8 cellular contexts compared by ENCODE assay signal in the genomic region with DNA sequence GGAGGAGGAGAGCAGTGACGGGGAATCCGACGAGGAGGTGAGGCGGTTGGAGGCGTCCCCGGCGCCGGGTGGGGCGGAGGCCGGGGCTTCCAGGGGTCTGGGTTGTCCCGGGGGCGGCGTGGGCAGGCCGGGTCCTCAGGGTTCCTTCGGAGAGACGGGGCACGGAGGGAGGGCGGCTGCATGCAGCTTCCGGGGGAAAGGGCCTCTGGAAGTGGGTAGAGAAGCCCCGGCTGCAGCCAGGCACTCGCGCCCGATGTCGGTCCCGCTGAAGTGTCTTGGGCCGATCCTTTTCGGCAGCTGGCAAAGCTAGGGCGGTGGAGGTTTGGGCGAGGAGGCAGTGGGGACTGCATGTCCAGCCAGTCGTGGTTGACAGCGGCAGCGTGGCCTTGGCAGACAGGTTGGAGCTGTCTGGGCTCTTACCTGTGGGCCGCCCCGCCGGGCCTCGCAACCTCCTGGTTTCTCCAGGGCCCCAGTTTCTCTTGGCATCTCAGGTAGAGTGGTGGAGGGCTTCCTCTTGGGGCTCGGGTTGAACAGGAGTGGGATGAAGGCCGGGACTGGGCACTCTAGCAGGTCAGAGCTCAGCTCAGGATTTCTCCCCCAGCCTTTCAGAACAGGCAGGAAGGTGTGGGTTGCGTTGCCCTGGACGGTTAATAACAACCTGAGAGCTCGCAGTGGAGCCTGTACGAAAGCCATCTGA. TPM values are rescaled to one million over a fixed set of nuclear protein-coding genes. Genes with fewer than 3 reads are reported as not detected.
DNase-seq lines count a peak whose midpoint lies in the region; ATAC-seq and TF ChIP-seq lines count a peak whose summit lies in the region.

No MANE protein-coding gene starts in this region.

- peaks cover 0 to 5% of the 10 kb centered on the region in 2 donors for H3K27me3 Mint-ChIP-seq in effector memory CD8-positive, alpha-beta T cell

- intact Hi-C loops in thyroid gland (cut with DNase I), result loop anchor here (5.0 kb wide), 1 partner anchor 171 kb away; the partner anchor contains the start of gene TMEM147

- WGBS in thyroid gland, 2 donors, result 5 to 6% methylated on average over 6 to 22 of the region's 42 CpGs

- peak overlapping the region; percentile 86 to 87 for H3K4me3 Mint-ChIP-seq in effector memory CD8-positive, alpha-beta T cell

- H3K36me3 Mint-ChIP-seq in effector memory CD8-positive, alpha-beta T cell (ENCODE audit: insufficient read depth), result peaks cover 48% of the 10 kb centered on the region

- no peak for TF ChIP-seq POLR2A in thyroid gland (IDR thresholded peaks at IDR 0.05)

- H3K4me1 Mint-ChIP-seq in effector memory CD8-positive, alpha-beta T cell (ENCODE audit: low read depth in 2 of 2), result peaks cover 41 to 47% of the 10 kb centered on the region in 2 donors

- peak; percentile 1 for ATAC-seq in HG03520 (IDR thresholded peaks at IDR 0.05; ENCODE audit: unreplicated experiment)
- ATAC-seq in effector memory CD8-positive, alpha-beta T cell (replicated peaks), result no peak

- no peaks in the 10 kb centered on the region for H3K9me3 ChIP-seq in mucosa of stomach (ENCODE audit: control insufficient read depth, low read length)
- H3K9me3 ChIP-seq in thyroid gland, result no peaks in the 10 kb centered on the region

- no peak for DNase-seq in GM12864 (ENCODE audit: low read depth)
- DNase-seq in activated CD4-positive, alpha-beta T cell treated with anti-CD3 and anti-CD28 coated beads, Interleukin-2, amount 50 U/mL, for 48 hours, result peak; percentile 66 to 71
- peak in 2 of 3 experiments; percentile 27 to 38 for DNase-seq in effector memory CD8-positive, alpha-beta T cell
- peak; percentile 52 to 56 for DNase-seq in thyroid gland
- no peak for DNase-seq in NCI-H187 (lab: John Stamatoyannopoulos, UW)
- no peak for DNase-seq in SK-N-DZ (ENCODE audit: low spot score)

- H3K4me3 ChIP-seq in GM12864 (ENCODE audit: low read depth, low read length) (peak overlapping the region; percentile 83), mucosa of stomach (ENCODE audit: low read length) (peak overlapping the region; percentile 60), thyroid gland (replicated peaks in 1 of 3) (peak overlapping the region; percentile 14 to 98 (median 88))

- H3K4me1 ChIP-seq in mucosa of stomach (ENCODE audit: control insufficient read depth, insufficient read depth, low read length) (peaks cover 22% of the 10 kb centered on the region), thyroid gland (peaks cover 18 to 23% of the 10 kb centered on the region in 2 donors)

- H3K27me3 ChIP-seq in mucosa of stomach (ENCODE audit: control insufficient read depth, insufficient read depth, low read length), result no peaks in the 10 kb centered on the region
- no peaks in the 10 kb centered on the region for H3K27me3 ChIP-seq in thyroid gland

- no peak for TF ChIP-seq CTCF in GM12864 (IDR thresholded peaks at IDR 0.05; ENCODE audit: low read depth, low read length, missing control alignments)
- no peak for TF ChIP-seq CTCF in thyroid gland (IDR thresholded peaks at IDR 0.05)

- H3K27ac ChIP-seq in thyroid gland, result peak overlapping the region in 2 of 3 donors; percentile 59 to 75

- H3K9me3 Mint-ChIP-seq in effector memory CD8-positive, alpha-beta T cell, result no peaks in the 10 kb centered on the region

- H3K36me3 ChIP-seq in mucosa of stomach (ENCODE audit: control insufficient read depth, insufficient read depth, low read length) (peaks cover 7% of the 10 kb centered on the region), thyroid gland (peaks cover 24% of the 10 kb centered on the region in 2 donors)

- H3K27ac Mint-ChIP-seq in effector memory CD8-positive, alpha-beta T cell, result peak overlapping the region; percentile 72 to 89

- peak overlapping the region; percentile 70 for H3K9ac ChIP-seq in mucosa of stomach (ENCODE audit: low read length)

RNA-seq across cellular contexts. Expression of gene KMT2B, which starts 0.7 kb away (rescaled TPM):
- 10 to 100 TPM; 12.4 to 29.4 (median 19.7) TPM for total RNA-seq in thyroid gland
- 6.6 and 12.6 TPM in 2 replicates for polyA plus RNA-seq in SK-N-DZ (2014; cell fraction: cytosol; rRNA removed)
- 28.9 and 69.4 TPM in 2 replicates for polyA plus RNA-seq in SK-N-DZ (2014; cell fraction: nucleus; rRNA removed)

RNA-seq across cellular contexts. Expression of gene ZBTB32, which starts 14.1 kb away (rescaled TPM):
- total RNA-seq in thyroid gland, result not detected
- polyA plus RNA-seq in SK-N-DZ (2014; cell fraction: cytosol; rRNA removed), result 0.96 TPM in 1 of 2 replicates, not detected in the other
- polyA plus RNA-seq in SK-N-DZ (2014; cell fraction: nucleus; rRNA removed), result not detected in 2 replicates

RNA-seq across cellular contexts. Expression of gene IGFLR1, which starts 23.8 kb away (rescaled TPM):
- 1 to 10 TPM; 5.2 to 6.1 (median 5.9) TPM for total RNA-seq in thyroid gland
- polyA plus RNA-seq in SK-N-DZ (2014; cell fraction: cytosol; rRNA removed), result 22.5 and 25.0 TPM in 2 replicates
- 14.4 and 27.5 TPM in 2 replicates for polyA plus RNA-seq in SK-N-DZ (2014; cell fraction: nucleus; rRNA removed)

RNA-seq across cellular contexts. Expression of gene U2AF1L4, which starts 26.7 kb away (rescaled TPM):
- total RNA-seq in thyroid gland, result 10 to 100 TPM; 29.7 to 51.7 (median 36.8) TPM
- polyA plus RNA-seq in SK-N-DZ (2014; cell fraction: cytosol; rRNA removed), result 8.7 and 9.0 TPM in 2 replicates
- 28.2 and 29.5 TPM in 2 replicates for polyA plus RNA-seq in SK-N-DZ (2014; cell fraction: nucleus; rRNA removed)

RNA-seq across cellular contexts. Expression of gene PSENEN, which starts 27.0 kb away (rescaled TPM):
- 10 to 100 TPM; 34.0 to 73.8 (median 40.5) TPM for total RNA-seq in thyroid gland
- 28.7 and 40.4 TPM in 2 replicates for polyA plus RNA-seq in SK-N-DZ (2014; cell fraction: cytosol; rRNA removed)
- 22.9 and 29.9 TPM in 2 replicates for polyA plus RNA-seq in SK-N-DZ (2014; cell fraction: nucleus; rRNA removed)

Comparison
In these comparisons a context has a peak if more than half of its experiments do, and no peak if none do; other contexts are left out.
1. DNase-seq: peak in activated CD4-positive, alpha-beta T cell treated with anti-CD3 and anti-CD28 coated beads, Interleukin-2, amount 50 U/mL, for 48 hours (2 of 2), effector memory CD8-positive, alpha-beta T cell (2 of 3) and thyroid gland (2 of 2); none in GM12864 (single experiment), NCI-H187 (0 of 2) and SK-N-DZ (single experiment).
2. Peak in every context shown above with its lines, with median percentiles within 50 percentile points of each other: H3K4me3 ChIP-seq.